Comparison of ENCODE assay signal across 11 cellular contexts in the genomic region with DNA sequence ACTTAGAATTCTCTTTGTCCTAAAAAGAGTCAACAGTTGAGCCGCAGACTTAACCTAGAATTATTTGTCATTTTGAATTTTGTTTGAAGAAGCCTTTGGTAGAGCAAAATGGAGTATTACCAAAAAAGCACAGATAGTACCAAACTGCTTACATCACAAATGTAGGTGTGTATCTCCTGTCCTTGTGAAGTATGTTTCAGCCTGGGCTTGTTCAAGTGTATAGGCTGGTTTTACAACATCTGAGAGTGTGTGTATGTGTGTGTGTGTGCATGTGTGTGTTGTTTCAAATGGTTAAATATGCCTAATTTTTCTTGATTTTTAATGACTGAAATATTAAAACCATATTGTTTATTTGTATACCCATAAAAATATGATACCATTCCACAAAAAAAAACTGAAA.
DNase-seq lines count a peak whose midpoint lies in the region; ATAC-seq and TF ChIP-seq lines count a peak whose summit lies in the region.
"Had no signal": no experiment of that assay in that cellular context is flagged by ENCODE, and none has a peak within 500 bp of the region (broad histone marks: within the 10 kb centered on the region; RNA-seq: fewer than 3 reads in every experiment).

No MANE protein-coding gene starts in this region.

- TF ChIP-seq CTCF in esophagus muscularis mucosa (IDR thresholded peaks at IDR 0.05) = no peak

- no peaks in the 10 kb centered on the region for H4K20me1 ChIP-seq in GM23248 (ENCODE audit: insufficient read depth)

- H3K9me2 ChIP-seq in GM23248 (ENCODE audit: insufficient read depth) = no peaks in the 10 kb centered on the region

- peak overlapping the region; percentile 36 for H3K4me2 ChIP-seq in GM23248 (ENCODE audit: unreplicated experiment)

- no peaks in the 10 kb centered on the region for H3F3A ChIP-seq in GM23248 (ENCODE audit: insufficient read depth)

- TF ChIP-seq POLR2A in esophagus muscularis mucosa (IDR thresholded peaks at IDR 0.05; ENCODE audit: low read depth) = no peak

- H3K9me3 ChIP-seq in GM23248 (ENCODE audit: low read depth) (no peaks in the 10 kb centered on the region), esophagus muscularis mucosa (no peaks in the 10 kb centered on the region)
- H3K9me3 ChIP-seq: left ventricle myocardium inferior, ovary had no signal

- 51 to 62% methylated on average over 1 of the region's 1 CpG for WGBS in GM23248 (ENCODE audit: low coverage in 1 of 2, low lambda C conversion rate in 2 of 2, missing lambda C conversion rate in 2 of 2), 2 experiments
- WGBS in esophagus muscularis mucosa = 86% methylated on average over 1 of the region's 1 CpG

- no peaks in the 10 kb centered on the region for H3K36me3 Mint-ChIP-seq in activated naive CD8-positive, alpha-beta T cell treated with anti-CD3 and anti-CD28 coated beads, Interleukin-2, amount 50 U/mL, for 24 hours (ENCODE audit: low read depth)

- ATAC-seq in activated naive CD8-positive, alpha-beta T cell treated with anti-CD3 and anti-CD28 coated beads, Interleukin-2, amount 50 U/mL, for 24 hours = no peak
- ATAC-seq in HG03442 (IDR thresholded peaks at IDR 0.05; ENCODE audit: unreplicated experiment) = no peak

- no peak for TF ChIP-seq EP300 in esophagus muscularis mucosa (IDR thresholded peaks at IDR 0.05)

- H2AFZ ChIP-seq in GM23248 = no peak overlapping the region

- no peak overlapping the region for H3K27ac ChIP-seq in GM23248
- peak overlapping the region; percentile 28 to 57 (median 52) for H3K27ac ChIP-seq in esophagus muscularis mucosa (replicated peaks in 1 of 4)
- peak overlapping the region in 13 of 21 experiments; percentile 2 to 70 (median 31) for H3K27ac ChIP-seq in skin epidermis

- H3K4me3 Mint-ChIP-seq in activated naive CD8-positive, alpha-beta T cell treated with anti-CD3 and anti-CD28 coated beads, Interleukin-2, amount 50 U/mL, for 24 hours = no peak overlapping the region

- H3K27me3 ChIP-seq in GM23248 (replicated peaks; ENCODE audit: insufficient read depth) = no peaks in the 10 kb centered on the region
- H3K27me3 ChIP-seq in esophagus muscularis mucosa = no peaks in the 10 kb centered on the region
- H3K27me3 ChIP-seq: ovary had no signal

- no peak overlapping the region for H3K4me3 ChIP-seq in GM23248
- H3K4me3 ChIP-seq in esophagus muscularis mucosa = no peak overlapping the region
- H3K4me3 ChIP-seq in skin epidermis = no peak overlapping the region
- H3K4me3 ChIP-seq: left ventricle myocardium inferior, ovary had no signal

- H3K27me3 Mint-ChIP-seq in activated naive CD8-positive, alpha-beta T cell treated with anti-CD3 and anti-CD28 coated beads, Interleukin-2, amount 50 U/mL, for 24 hours = peaks cover 7% of the 10 kb centered on the region

- H3K9me3 Mint-ChIP-seq in activated naive CD8-positive, alpha-beta T cell treated with anti-CD3 and anti-CD28 coated beads, Interleukin-2, amount 50 U/mL, for 24 hours = no peaks in the 10 kb centered on the region

- H3K79me2 ChIP-seq in GM23248 (ENCODE audit: insufficient read depth) = no peaks in the 10 kb centered on the region

- DNase-seq in GM23248 (peak; percentile 2), SK-MEL-5 (ENCODE audit: low read depth, low spot score) (peak; percentile 16), esophagus muscularis mucosa (ENCODE audit: extremely low spot score) (no peak), ecto neural progenitor cell (ENCODE audit: low spot score) (no peak), GF-D8 (lab: John Stamatoyannopoulos, UW) (no peak)
- DNase-seq in activated naive CD8-positive, alpha-beta T cell treated with anti-CD3 and anti-CD28 coated beads, Interleukin-2, amount 50 U/mL, for 24 hours = no peak
- DNase-seq: activated CD4-positive, CD25-positive, alpha-beta regulatory T cell treated with anti-CD3 and anti-CD28 coated beads, Interleukin-2, amount 50 U/mL, for 72 hours had no signal

- intact Hi-C loops in esophagus muscularis mucosa (cut with DNase I) = no loop called here

- no peak overlapping the region for H3K9ac ChIP-seq in GM23248

- no peak overlapping the region for H3K27ac Mint-ChIP-seq in activated naive CD8-positive, alpha-beta T cell treated with anti-CD3 and anti-CD28 coated beads, Interleukin-2, amount 50 U/mL, for 24 hours

- H3K36me3 ChIP-seq in GM23248 (ENCODE audit: low read depth) = no peaks in the 10 kb centered on the region
- no peaks in the 10 kb centered on the region for H3K36me3 ChIP-seq in esophagus muscularis mucosa
- H3K36me3 ChIP-seq: left ventricle myocardium inferior, ovary had no signal

- in situ Hi-C loops in GM23248 (cut with MboI) (no loop called here), SK-MEL-5 (cut with HindIII; ENCODE audit: low pct_unique_long_range_greater_than_20kb, low sequenced_read_pairs) (no loop called here)

- peaks cover 15% of the 10 kb centered on the region for H3K4me1 ChIP-seq in GM23248 (ENCODE audit: insufficient read depth)
- H3K4me1 ChIP-seq in esophagus muscularis mucosa = peaks cover 11 to 56% (median 48%) of the 10 kb centered on the region in 4 donors

- H3K4me1 Mint-ChIP-seq in activated naive CD8-positive, alpha-beta T cell treated with anti-CD3 and anti-CD28 coated beads, Interleukin-2, amount 50 U/mL, for 24 hours = peaks cover 17% of the 10 kb centered on the region

Comparison
In these comparisons a context has a peak if more than half of its experiments do, and no peak if none do; other contexts are left out.
1. DNase-seq: peak in GM23248 (single experiment) and SK-MEL-5 (single experiment); none in esophagus muscularis mucosa (single experiment), ecto neural progenitor cell (single experiment), GF-D8 (single experiment) and activated naive CD8-positive, alpha-beta T cell treated with anti-CD3 and anti-CD28 coated beads, Interleukin-2, amount 50 U/mL, for 24 hours (single experiment).